ENCODE assay signal across 8 cellular contexts in the genomic region with DNA sequence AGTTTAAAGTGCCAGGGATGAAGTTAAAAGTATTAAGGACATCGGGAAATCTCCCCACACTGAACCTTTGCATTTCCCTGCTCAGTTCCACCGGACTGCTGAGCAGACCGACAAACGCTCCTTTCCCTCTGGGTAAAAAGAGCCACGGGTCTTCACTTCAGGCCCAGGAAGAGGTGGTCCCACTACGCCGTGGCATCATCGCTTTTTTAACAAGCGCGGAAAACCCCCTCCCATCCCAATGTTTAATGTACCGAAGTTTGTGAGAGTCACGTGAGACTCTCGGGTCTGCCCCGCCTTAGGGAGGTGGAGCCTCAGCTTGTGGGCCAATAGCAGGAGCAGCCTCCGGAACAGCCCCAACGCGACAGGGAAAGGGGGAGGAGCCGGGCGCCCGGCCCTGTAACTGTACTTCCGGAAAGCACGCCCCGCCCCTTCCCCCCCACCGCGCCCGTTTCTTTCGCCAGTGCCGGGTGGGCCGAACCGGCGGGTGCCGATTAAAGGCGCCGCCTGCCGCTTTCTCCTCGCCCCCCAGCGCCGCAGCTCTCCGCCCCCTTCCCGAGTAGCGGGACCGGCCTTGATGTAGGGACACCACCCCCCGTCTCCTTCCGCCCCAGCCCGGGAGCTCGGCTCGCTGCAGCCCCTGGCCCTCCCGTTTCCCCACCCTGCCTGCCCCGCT. TPM values are rescaled to one million over a fixed set of nuclear protein-coding genes. Genes with fewer than 3 reads are reported as not detected.
A peak's percentile ranks its signal among the peaks of the same experiment; 100 is the strongest.
DNase-seq lines count a peak whose midpoint lies in the region; ATAC-seq and TF ChIP-seq lines count a peak whose summit lies in the region.

No MANE protein-coding gene starts in this region.

- H3K9me3 ChIP-seq in vagina, result no peaks in the 10 kb centered on the region

- TF ChIP-seq CTCF in astrocyte of the cerebellum (IDR thresholded peaks at IDR 0.05; ENCODE audit: low read depth, low read length, missing control alignments) (no peak), vagina (IDR thresholded peaks at IDR 0.05) (no peak)

- peak; percentile 82 for DNase-seq in NCI-H2029 (lab: John Stamatoyannopoulos, UW)
- DNase-seq in T-helper 9 cell, result peak; percentile 97
- peak; percentile 89 for DNase-seq in astrocyte of the cerebellum (ENCODE audit: low read depth)
- peak; percentile 94 for DNase-seq in hepatic stellate cell (ENCODE audit: low spot score)
- peak; percentile 99 for DNase-seq in putamen (ENCODE audit: low spot score)
- DNase-seq in vagina (ENCODE audit: extremely low spot score in 2 of 2), result peak; percentile 99

- TF ChIP-seq POLR2A in vagina (IDR thresholded peaks at IDR 0.05), result peak in 1 of 2 donors; percentile 91

- no peaks in the 10 kb centered on the region for H3K27me3 ChIP-seq in vagina

- peak overlapping the region; percentile 83 for H3K4me3 ChIP-seq in astrocyte of the cerebellum (ENCODE audit: low read depth, low read length)
- peak overlapping the region; percentile 72 to 98 for H3K4me3 ChIP-seq in vagina

- intact Hi-C loops in vagina (cut with DNase I), result loop anchor here (5.0 to 10.0 kb wide), 2 partner anchors 140 to 173 kb away; partner anchors contain the start of genes ACTR1A and SUFU

- ATAC-seq in GM18502 (IDR thresholded peaks at IDR 0.05; ENCODE audit: poor library complexity, unreplicated experiment) (peak; percentile 55), HG02943 (IDR thresholded peaks at IDR 0.05; ENCODE audit: low read depth, unreplicated experiment) (peak; percentile 36)

- peak overlapping the region; percentile 99 for H3K27ac ChIP-seq in vagina

- in situ Hi-C loops in astrocyte of the cerebellum (cut with HindIII; ENCODE audit: low sequenced_read_pairs), result no loop called here

- peaks cover 12% of the 10 kb centered on the region for H3K4me1 ChIP-seq in vagina

- no peaks in the 10 kb centered on the region for H3K36me3 ChIP-seq in vagina

RNA-seq across cellular contexts. Expression of gene TRIM8, which starts 2.3 kb away (rescaled TPM):
- 126 TPM for total RNA-seq in vagina

Comparison
In these comparisons a context has a peak if more than half of its experiments do, and no peak if none do; other contexts are left out.
1. Peak in every context shown above with its lines: DNase-seq, ATAC-seq, H3K4me3 ChIP-seq and H3K27ac ChIP-seq.